Comparison of ENCODE assay signal across 1 cellular context in the genomic region with DNA sequence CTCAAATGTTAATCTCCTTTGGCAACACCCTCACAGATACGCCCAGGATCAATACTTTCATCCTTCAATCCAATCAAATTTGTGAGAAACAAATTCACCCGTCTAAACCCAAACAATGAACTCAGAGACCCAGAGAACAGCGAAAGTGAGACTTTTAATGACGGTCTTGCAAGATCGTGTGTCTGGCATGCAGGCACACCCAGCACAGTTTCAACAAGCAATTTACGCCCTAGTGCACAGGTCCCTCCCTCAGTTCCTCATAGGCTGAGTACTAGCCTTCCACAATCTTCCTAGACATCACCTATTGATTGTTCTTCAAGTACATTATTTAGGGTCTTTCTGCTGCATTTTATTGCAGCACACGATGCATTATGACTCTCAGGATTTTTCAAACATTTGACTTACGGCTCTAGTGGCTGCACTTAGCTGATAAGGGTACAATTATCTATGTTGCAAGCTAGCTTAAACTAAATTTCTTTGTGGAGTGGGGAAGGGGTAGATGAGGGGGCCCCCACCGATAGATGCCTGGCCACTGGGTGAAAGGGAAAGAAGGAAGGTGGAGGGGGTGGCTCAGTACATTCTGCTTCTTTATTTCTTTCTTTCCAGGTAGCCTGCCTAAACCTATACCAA.
A peak's percentile ranks its signal among the peaks of the same experiment; 100 is the strongest.
TF ChIP-seq lines count a peak whose summit lies in the region.

No MANE protein-coding gene starts in this region.

TF ChIP-seq in HEK293, 187 proteins besides CTCF, POLR2A, EP300 and RAD21:
- peak; percentile 68; the same call in 1 of the 2 replicates for TF ChIP-seq ZBTB17 (tag by site-specific recombination; IDR thresholded peaks at IDR 0.05)
- TF ChIP-seq, protein P1, sequence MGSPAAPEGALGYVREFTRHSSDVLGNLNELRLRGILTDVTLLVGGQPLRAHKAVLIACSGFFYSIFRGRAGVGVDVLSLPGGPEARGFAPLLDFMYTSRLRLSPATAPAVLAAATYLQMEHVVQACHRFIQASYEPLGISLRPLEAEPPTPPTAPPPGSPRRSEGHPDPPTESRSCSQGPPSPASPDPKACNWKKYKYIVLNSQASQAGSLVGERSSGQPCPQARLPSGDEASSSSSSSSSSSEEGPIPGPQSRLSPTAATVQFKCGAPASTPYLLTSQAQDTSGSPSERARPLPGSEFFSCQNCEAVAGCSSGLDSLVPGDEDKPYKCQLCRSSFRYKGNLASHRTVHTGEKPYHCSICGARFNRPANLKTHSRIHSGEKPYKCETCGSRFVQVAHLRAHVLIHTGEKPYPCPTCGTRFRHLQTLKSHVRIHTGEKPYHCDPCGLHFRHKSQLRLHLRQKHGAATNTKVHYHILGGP (tag by site-specific recombination; IDR thresholded peaks at IDR 0.05): peak; percentile 69
- TF ChIP-seq, protein P2, sequence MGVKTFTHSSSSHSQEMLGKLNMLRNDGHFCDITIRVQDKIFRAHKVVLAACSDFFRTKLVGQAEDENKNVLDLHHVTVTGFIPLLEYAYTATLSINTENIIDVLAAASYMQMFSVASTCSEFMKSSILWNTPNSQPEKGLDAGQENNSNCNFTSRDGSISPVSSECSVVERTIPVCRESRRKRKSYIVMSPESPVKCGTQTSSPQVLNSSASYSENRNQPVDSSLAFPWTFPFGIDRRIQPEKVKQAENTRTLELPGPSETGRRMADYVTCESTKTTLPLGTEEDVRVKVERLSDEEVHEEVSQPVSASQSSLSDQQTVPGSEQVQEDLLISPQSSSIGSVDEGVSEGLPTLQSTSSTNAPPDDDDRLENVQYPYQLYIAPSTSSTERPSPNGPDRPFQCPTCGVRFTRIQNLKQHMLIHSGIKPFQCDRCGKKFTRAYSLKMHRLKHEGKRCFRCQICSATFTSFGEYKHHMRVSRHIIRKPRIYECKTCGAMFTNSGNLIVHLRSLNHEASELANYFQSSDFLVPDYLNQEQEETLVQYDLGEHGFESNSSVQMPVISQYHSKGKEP (tag by site-specific recombination; IDR thresholded peaks at IDR 0.05): peak; percentile 65; the same call in 1 of the 2 replicates
- TF ChIP-seq, protein P3, sequence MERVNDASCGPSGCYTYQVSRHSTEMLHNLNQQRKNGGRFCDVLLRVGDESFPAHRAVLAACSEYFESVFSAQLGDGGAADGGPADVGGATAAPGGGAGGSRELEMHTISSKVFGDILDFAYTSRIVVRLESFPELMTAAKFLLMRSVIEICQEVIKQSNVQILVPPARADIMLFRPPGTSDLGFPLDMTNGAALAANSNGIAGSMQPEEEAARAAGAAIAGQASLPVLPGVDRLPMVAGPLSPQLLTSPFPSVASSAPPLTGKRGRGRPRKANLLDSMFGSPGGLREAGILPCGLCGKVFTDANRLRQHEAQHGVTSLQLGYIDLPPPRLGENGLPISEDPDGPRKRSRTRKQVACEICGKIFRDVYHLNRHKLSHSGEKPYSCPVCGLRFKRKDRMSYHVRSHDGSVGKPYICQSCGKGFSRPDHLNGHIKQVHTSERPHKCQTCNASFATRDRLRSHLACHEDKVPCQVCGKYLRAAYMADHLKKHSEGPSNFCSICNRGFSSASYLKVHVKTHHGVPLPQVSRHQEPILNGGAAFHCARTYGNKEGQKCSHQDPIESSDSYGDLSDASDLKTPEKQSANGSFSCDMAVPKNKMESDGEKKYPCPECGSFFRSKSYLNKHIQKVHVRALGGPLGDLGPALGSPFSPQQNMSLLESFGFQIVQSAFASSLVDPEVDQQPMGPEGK (tag by site-specific recombination; IDR thresholded peaks at IDR 0.05): peak; percentile 26; the same call in 1 of the 2 replicates
